Comparison of ENCODE assay signal across 22 cellular contexts in the genomic region with DNA sequence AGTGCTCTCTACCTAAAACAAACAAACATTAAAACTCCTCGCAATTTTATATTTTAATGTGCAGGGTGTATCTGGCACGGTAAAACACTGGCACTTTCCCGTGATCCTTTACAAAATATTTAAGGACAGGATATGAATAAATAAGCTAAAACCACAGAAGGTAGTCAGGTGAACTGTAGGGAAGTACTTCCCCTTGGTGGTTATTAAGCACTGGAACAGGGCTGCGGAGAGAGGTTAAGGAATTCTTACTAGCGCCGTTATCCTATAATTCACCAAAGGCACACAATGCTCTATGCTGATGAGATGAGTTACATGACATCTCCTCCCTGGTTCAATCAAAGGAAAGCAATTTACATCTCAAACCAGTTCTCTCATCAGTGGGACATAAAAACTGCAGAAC.
A peak's percentile ranks its signal among the peaks of the same experiment; 100 is the strongest.
DNase-seq lines count a peak whose midpoint lies in the region; ATAC-seq lines count a peak whose summit lies in the region.
"Had no signal": no experiment of that assay in that cellular context is flagged by ENCODE, and none has a peak within 500 bp of the region (broad histone marks: within the 10 kb centered on the region; RNA-seq: fewer than 3 reads in every experiment).

No MANE protein-coding gene starts in this region.

- ATAC-seq in stimulated activated naive B cell treated with anti-CD40 and anti-IgM and Interleukin-4, amounts not matched to agents 10 μg/mL and 1 μg/mL and 100 μg/mL, for 72 hours (replicated peaks), result no peak
- ATAC-seq: activated naive CD8-positive, alpha-beta T cell treated with anti-CD3 and anti-CD28 coated beads, Interleukin-2, amount 50 U/mL, for 24 hours; Panc1 had no signal

- no peaks in the 10 kb centered on the region for H3K36me3 ChIP-seq in endocrine pancreas (ENCODE audit: control insufficient read depth, insufficient read depth, low read length)
- H3K36me3 ChIP-seq: left ventricle myocardium inferior, tibial artery had no signal

- H3K4me1 Mint-ChIP-seq in stimulated activated naive B cell treated with anti-CD40 and anti-IgM and Interleukin-4, amounts not matched to agents 10 μg/mL and 1 μg/mL and 100 μg/mL, for 72 hours, result peaks cover 22 to 70% of the 10 kb centered on the region in 2 donors

- H3K27me3 ChIP-seq in endocrine pancreas (ENCODE audit: control insufficient read depth, insufficient read depth, low read length), result no peaks in the 10 kb centered on the region
- H3K27me3 ChIP-seq: tibial artery had no signal

- no peak overlapping the region for H3K4me3 Mint-ChIP-seq in stimulated activated naive B cell treated with anti-CD40 and anti-IgM and Interleukin-4, amounts not matched to agents 10 μg/mL and 1 μg/mL and 100 μg/mL, for 72 hours
- H3K4me3 Mint-ChIP-seq: activated naive CD8-positive, alpha-beta T cell treated with anti-CD3 and anti-CD28 coated beads, Interleukin-2, amount 50 U/mL, for 24 hours; B cell; stimulated activated naive CD8-positive, alpha-beta T cell treated with anti-CD3 and anti-CD28 coated beads, Interleukin-15, Interleukin-2, amounts not matched to agents 100 ng/mL and 50 ng/mL, for 24 hours had no signal

- H3K4me1 ChIP-seq in endocrine pancreas (ENCODE audit: control insufficient read depth, insufficient read depth, low read length), result peaks cover 27% of the 10 kb centered on the region
- H3K4me1 ChIP-seq: tibial artery had no signal

- no peaks in the 10 kb centered on the region for H3K27me3 Mint-ChIP-seq in stimulated activated naive B cell treated with anti-CD40 and anti-IgM and Interleukin-4, amounts not matched to agents 10 μg/mL and 1 μg/mL and 100 μg/mL, for 72 hours
- H3K27me3 Mint-ChIP-seq: activated naive CD8-positive, alpha-beta T cell treated with anti-CD3 and anti-CD28 coated beads, Interleukin-2, amount 50 U/mL, for 24 hours; B cell; stimulated activated naive CD8-positive, alpha-beta T cell treated with anti-CD3 and anti-CD28 coated beads, Interleukin-15, Interleukin-2, amounts not matched to agents 100 ng/mL and 50 ng/mL, for 24 hours had no signal

- H3K9ac ChIP-seq in endocrine pancreas (ENCODE audit: control insufficient read depth, insufficient read depth, low read length), result no peak overlapping the region

- peak; percentile 4 for DNase-seq in NCI-H748 (lab: John Stamatoyannopoulos, UW; ENCODE audit: unreplicated experiment)
- no peak for DNase-seq in NCI-H748 treated with DMSO at 0.1 percent for 48 hours (lab: John Stamatoyannopoulos, UW)
- DNase-seq in NCI-H2196 treated with DMSO at 0.1 percent for 48 hours (lab: John Stamatoyannopoulos, UW; ENCODE audit: unreplicated experiment), result peak; percentile 83
- no peak for DNase-seq in NCI-H1105 (lab: John Stamatoyannopoulos, UW)
- DNase-seq in stimulated activated naive B cell treated with anti-CD40 and anti-IgM and Interleukin-4, amounts not matched to agents 10 μg/mL and 1 μg/mL and 100 μg/mL, for 72 hours, result no peak
- DNase-seq in epidermal melanocyte (ENCODE audit: insufficient read length, low spot score), result no peak
- DNase-seq: activated CD4-positive, alpha-beta T cell treated with anti-CD3 and anti-CD28 coated beads for 48 hours; activated gamma-delta T cell treated with Interleukin-2 at 50 U/mL for 16 hours; activated naive CD8-positive, alpha-beta T cell treated with anti-CD3 and anti-CD28 coated beads, Interleukin-2, amount 50 U/mL, for 24 hours; activated T-cell treated with anti-CD3 and anti-CD28 coated beads, Interleukin-2, amount 50 U/mL, for 1 hour; DMS153; GDM1; KG1; left ventricle myocardium inferior; NCI-H187; NCI-H345; SHP77; tibial artery had no signal

- no peaks in the 10 kb centered on the region for H3K36me3 Mint-ChIP-seq in stimulated activated naive B cell treated with anti-CD40 and anti-IgM and Interleukin-4, amounts not matched to agents 10 μg/mL and 1 μg/mL and 100 μg/mL, for 72 hours

- H3K9me3 ChIP-seq in endocrine pancreas (ENCODE audit: control insufficient read depth, low read length), result no peaks in the 10 kb centered on the region
- H3K9me3 ChIP-seq: left ventricle myocardium inferior, tibial artery had no signal

- H3K9me3 Mint-ChIP-seq in stimulated activated naive B cell treated with anti-CD40 and anti-IgM and Interleukin-4, amounts not matched to agents 10 μg/mL and 1 μg/mL and 100 μg/mL, for 72 hours, result no peaks in the 10 kb centered on the region
- H3K9me3 Mint-ChIP-seq: activated naive CD8-positive, alpha-beta T cell treated with anti-CD3 and anti-CD28 coated beads, Interleukin-2, amount 50 U/mL, for 24 hours; stimulated activated naive CD8-positive, alpha-beta T cell treated with anti-CD3 and anti-CD28 coated beads, Interleukin-15, Interleukin-2, amounts not matched to agents 100 ng/mL and 50 ng/mL, for 24 hours had no signal

- H3K4me3 ChIP-seq in endocrine pancreas (ENCODE audit: control insufficient read depth, insufficient read depth, low read length), result peak overlapping the region; percentile 56
- H3K4me3 ChIP-seq: left ventricle myocardium inferior, tibial artery had no signal

- H3K27ac Mint-ChIP-seq in stimulated activated naive B cell treated with anti-CD40 and anti-IgM and Interleukin-4, amounts not matched to agents 10 μg/mL and 1 μg/mL and 100 μg/mL, for 72 hours, result no peak overlapping the region
- H3K27ac Mint-ChIP-seq: activated naive CD8-positive, alpha-beta T cell treated with anti-CD3 and anti-CD28 coated beads, Interleukin-2, amount 50 U/mL, for 24 hours; B cell; stimulated activated naive CD8-positive, alpha-beta T cell treated with anti-CD3 and anti-CD28 coated beads, Interleukin-15, Interleukin-2, amounts not matched to agents 100 ng/mL and 50 ng/mL, for 24 hours had no signal

Comparison
In these comparisons a context has a peak if more than half of its experiments do, and no peak if none do; other contexts are left out.
1. DNase-seq: peak in NCI-H748 (single experiment) and NCI-H2196 treated with DMSO at 0.1 percent for 48 hours (single experiment); none in NCI-H748 treated with DMSO at 0.1 percent for 48 hours (single experiment), NCI-H1105 (single experiment), stimulated activated naive B cell treated with anti-CD40 and anti-IgM and Interleukin-4, amounts not matched to agents 10 μg/mL and 1 μg/mL and 100 μg/mL, for 72 hours (single experiment) and epidermal melanocyte (single experiment).